ENCODE assay signal across 1 cellular context in genomic region chr6:15365273-15365687, GRCh38.
TF ChIP-seq lines count a peak whose summit lies in the region.

No MANE protein-coding gene starts in this region.

TF ChIP-seq in H1, 55 proteins besides CTCF, POLR2A, EP300 and RAD21 (continued from another document):
- TF ChIP-seq BCL11A (IDR thresholded peaks at IDR 0.05; ENCODE audit: low read depth in 2 of 2, low read length in 2 of 2) (no peak), ATF2 (IDR thresholded peaks at IDR 0.05; ENCODE audit: low read length) (no peak), KDM4A (IDR thresholded peaks at IDR 0.05; ENCODE audit: low read depth, low read length, severe bottlenecking) (no peak), RBBP5 (IDR thresholded peaks at IDR 0.05; ENCODE audit: borderline replicate concordance, low read depth, low read length) (no peak), BACH1 (IDR thresholded peaks at IDR 0.05; ENCODE audit: low read length) (peak; percentile 46; the same call in 1 of the 2 replicates), PHF8 (conservative IDR thresholded peaks at IDR 0.05; ENCODE audit: low read depth, low read length) (no peak), CHD7 (IDR thresholded peaks at IDR 0.05; ENCODE audit: insufficient replicate concordance, low read length) (no peak), ATF3 (IDR thresholded peaks at IDR 0.05; ENCODE audit: insufficient read depth, low read depth, low read length) (no peak), SIX5 (IDR thresholded peaks at IDR 0.05; ENCODE audit: low read depth, low read length) (no peak), RFX5 (IDR thresholded peaks at IDR 0.05; ENCODE audit: borderline replicate concordance, low read depth, low read length) (no peak), POLR2AphosphoS5 (IDR thresholded peaks at IDR 0.05; ENCODE audit: low read depth, low read length) (peak; percentile 61; the same call in 1 of the 2 replicates), SIRT6 (IDR thresholded peaks at IDR 0.05; ENCODE audit: low read length) (no peak), BRCA1 (IDR thresholded peaks at IDR 0.05; ENCODE audit: low read depth, low read length) (no peak), CHD2 (IDR thresholded peaks at IDR 0.05; ENCODE audit: low read length) (no peak), SIN3A (conservative IDR thresholded peaks at IDR 0.05 in 1 of 2, IDR thresholded peaks at IDR 0.05 in 1 of 2; ENCODE audit: low read depth in 1 of 2, low read length in 2 of 2) (peak in 1 of 2 experiments; percentile 76; a peak in 2 of 4 replicates), POU5F1 (IDR thresholded peaks at IDR 0.05; ENCODE audit: low read depth, low read length) (no peak), SP1 (IDR thresholded peaks at IDR 0.05; ENCODE audit: low read depth, low read length) (no peak)
